ENCODE assay signal across 8 cellular contexts in the genomic region with DNA sequence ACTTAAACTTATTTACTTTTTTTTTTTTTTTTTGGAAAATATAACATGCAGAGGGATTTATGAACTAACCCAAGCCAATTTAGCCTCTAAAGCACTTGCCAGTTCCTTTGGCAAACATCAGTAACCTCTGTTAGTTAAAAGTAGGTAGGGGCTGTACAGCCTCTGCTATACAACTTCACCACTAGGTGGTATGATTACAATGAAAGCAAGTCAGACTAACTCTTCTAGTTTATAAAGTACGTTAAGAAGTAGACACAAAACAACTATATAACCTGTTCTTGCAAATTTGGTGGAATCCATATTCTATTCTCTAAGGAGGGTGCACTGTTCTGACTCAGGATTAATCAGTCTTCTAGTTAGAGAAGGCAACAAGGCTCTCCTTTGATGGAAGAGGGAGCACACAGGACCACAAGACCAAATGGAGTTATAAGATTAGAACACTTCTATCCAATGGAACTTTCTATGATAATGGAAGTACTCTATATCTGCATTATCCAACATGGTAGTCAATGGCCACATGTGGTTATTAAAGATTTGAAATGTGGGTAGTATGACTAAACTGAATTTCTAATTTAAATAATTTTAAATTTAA. TPM values are rescaled to one million over a fixed set of nuclear protein-coding genes. Genes with fewer than 3 reads are reported as not detected.
DNase-seq lines count a peak whose midpoint lies in the region; ATAC-seq and TF ChIP-seq lines count a peak whose summit lies in the region.

No MANE protein-coding gene starts in this region.

- H3K27me3 Mint-ChIP-seq in T-cell = no peaks in the 10 kb centered on the region
- no peaks in the 10 kb centered on the region for H3K27me3 Mint-ChIP-seq in stimulated activated naive B cell treated with anti-CD40 and anti-IgM and Interleukin-4, amounts not matched to agents 10 μg/mL and 1 μg/mL and 100 μg/mL, for 72 hours

- H3K4me3 Mint-ChIP-seq in T-cell = no peak overlapping the region
- H3K4me3 Mint-ChIP-seq in stimulated activated naive B cell treated with anti-CD40 and anti-IgM and Interleukin-4, amounts not matched to agents 10 μg/mL and 1 μg/mL and 100 μg/mL, for 72 hours = no peak overlapping the region

- no peak overlapping the region for H3K4me3 ChIP-seq in foreskin fibroblast (ENCODE audit: low read depth in 1 of 2, low read length in 2 of 2)

- no peaks in the 10 kb centered on the region for H3K9me3 Mint-ChIP-seq in T-cell
- H3K9me3 Mint-ChIP-seq in stimulated activated naive B cell treated with anti-CD40 and anti-IgM and Interleukin-4, amounts not matched to agents 10 μg/mL and 1 μg/mL and 100 μg/mL, for 72 hours = no peaks in the 10 kb centered on the region

- peaks cover 0 to 15% (median 5%) of the 10 kb centered on the region in 3 donors for H3K4me1 Mint-ChIP-seq in T-cell
- peaks cover 0 to 11% of the 10 kb centered on the region in 2 donors for H3K4me1 Mint-ChIP-seq in stimulated activated naive B cell treated with anti-CD40 and anti-IgM and Interleukin-4, amounts not matched to agents 10 μg/mL and 1 μg/mL and 100 μg/mL, for 72 hours

- peak; percentile 76 for TF ChIP-seq CTCF in foreskin fibroblast (IDR thresholded peaks at IDR 0.05; ENCODE audit: low read depth, low read length)

- POLR2A ChIA-PET in T-cell (lab: Charles Lee) = interaction anchor here (0.7 to 1.0 kb wide), 3 partner anchors 13 to 697 kb away, joined by 3 to 7 read pairs (median 5); a partner anchor contains a TSS

- DNase-seq in NCI-H345 (lab: John Stamatoyannopoulos, UW) (peak; percentile 3), NCI-H345 treated with DMSO at 0.1 percent for 48 hours (lab: John Stamatoyannopoulos, UW; ENCODE audit: unreplicated experiment) (no peak), HT-29 (ENCODE audit: low spot score) (peak; percentile 46), T-cell (no peak), foreskin fibroblast (peak; percentile 39 to 72)
- no peak for DNase-seq in stimulated activated naive B cell treated with anti-CD40 and anti-IgM and Interleukin-4, amounts not matched to agents 10 μg/mL and 1 μg/mL and 100 μg/mL, for 72 hours
- DNase-seq in activated naive CD4-positive, alpha-beta T cell treated with anti-CD3 and anti-CD28 coated beads, Interleukin-2, amount 50 U/mL, for 16 hours = no peak

- CTCF ChIA-PET in T-cell (lab: Charles Lee) = interaction anchor here (0.6 to 2.6 kb wide), 12 partner anchors 9 to 1689 kb away, joined by 3 to 12 read pairs (median 4); a partner anchor contains a TSS

- ATAC-seq in GM21447 (IDR thresholded peaks at IDR 0.05; ENCODE audit: unreplicated experiment) = peak; percentile 81
- ATAC-seq in T-cell (replicated peaks in 1 of 4) = peak in 3 of 4 experiments; percentile 37 to 66 (median 54)
- ATAC-seq in stimulated activated naive B cell treated with anti-CD40 and anti-IgM and Interleukin-4, amounts not matched to agents 10 μg/mL and 1 μg/mL and 100 μg/mL, for 72 hours (replicated peaks) = peak; percentile 63 to 73

- H3K27ac Mint-ChIP-seq in T-cell = no peak overlapping the region
- peak overlapping the region; percentile 9 for H3K27ac Mint-ChIP-seq in stimulated activated naive B cell treated with anti-CD40 and anti-IgM and Interleukin-4, amounts not matched to agents 10 μg/mL and 1 μg/mL and 100 μg/mL, for 72 hours

- H3K36me3 Mint-ChIP-seq in T-cell = peaks cover 53% of the 10 kb centered on the region
- peaks cover 24 to 43% of the 10 kb centered on the region in 2 donors for H3K36me3 Mint-ChIP-seq in stimulated activated naive B cell treated with anti-CD40 and anti-IgM and Interleukin-4, amounts not matched to agents 10 μg/mL and 1 μg/mL and 100 μg/mL, for 72 hours

RNA-seq across cellular contexts. Expression of a gene that starts 12.8 kb away (rescaled TPM):
- total RNA-seq in HT-29 (2014; rRNA removed; shearing (Covaris generic)) = 13.0 and 15.5 TPM in 2 replicates
- total RNA-seq in T-cell = 10 to 100 TPM; 40.9 to 62.1 (median 45.5) TPM

RNA-seq across cellular contexts. Expression of a gene that starts 13.1 kb away (rescaled TPM):
- 11.1 and 16.2 TPM in 2 replicates for total RNA-seq in HT-29 (2014; rRNA removed; shearing (Covaris generic))
- total RNA-seq in T-cell = 10 to 100 TPM; 43.5 to 49.9 (median 48.1) TPM

RNA-seq across cellular contexts. Expression of a gene that starts 39.5 kb away (rescaled TPM):
- not detected in 2 replicates for total RNA-seq in HT-29 (2014; rRNA removed; shearing (Covaris generic))
- not detected for total RNA-seq in T-cell

Comparison
In these comparisons a context has a peak if more than half of its experiments do, and no peak if none do; other contexts are left out.
1. DNase-seq: peak in NCI-H345 (single experiment), HT-29 (single experiment) and foreskin fibroblast (2 of 2); none in NCI-H345 treated with DMSO at 0.1 percent for 48 hours (single experiment), T-cell (0 of 34), stimulated activated naive B cell treated with anti-CD40 and anti-IgM and Interleukin-4, amounts not matched to agents 10 μg/mL and 1 μg/mL and 100 μg/mL, for 72 hours (single experiment) and activated naive CD4-positive, alpha-beta T cell treated with anti-CD3 and anti-CD28 coated beads, Interleukin-2, amount 50 U/mL, for 16 hours (single experiment).
2. Peak in every context shown above with its lines, with median percentiles within 50 percentile points of each other: ATAC-seq.